Comparison of ENCODE assay signal across 26 cellular contexts in the genomic region with DNA sequence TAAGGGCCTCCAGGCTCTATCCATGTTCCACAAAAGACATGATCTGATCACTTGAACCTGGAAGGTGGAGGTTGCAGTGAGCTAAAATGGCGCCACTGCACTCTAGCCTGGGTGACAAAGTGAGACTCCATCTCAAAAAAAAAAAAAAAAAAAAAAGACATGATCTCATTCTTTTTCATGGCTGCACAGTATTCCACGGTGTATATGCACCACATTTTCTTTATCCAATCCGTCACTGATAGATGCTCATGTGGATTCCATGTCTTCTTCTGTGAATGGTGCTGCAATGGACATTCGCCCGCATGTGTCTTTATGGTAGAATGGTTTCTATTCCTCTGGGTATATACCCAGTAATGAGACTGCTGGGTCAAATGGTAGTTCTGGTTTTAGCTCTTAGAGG.
DNase-seq lines count a peak whose midpoint lies in the region; ATAC-seq, FAIRE-seq and TF ChIP-seq lines count a peak whose summit lies in the region.
"Had no signal": no experiment of that assay in that cellular context is flagged by ENCODE, and none has a peak within 500 bp of the region (broad histone marks: within the 10 kb centered on the region; RNA-seq: fewer than 3 reads in every experiment).

No MANE protein-coding gene starts in this region.

- no peak for TF ChIP-seq POLR2A in A549 (IDR thresholded peaks at IDR 0.05; ENCODE audit: low read length)

- no peak for TF ChIP-seq RAD21 in A549 (conservative IDR thresholded peaks at IDR 0.05 in 1 of 2, IDR thresholded peaks at IDR 0.05 in 1 of 2)

- CTCF ChIA-PET in A549 (lab: Yijun Ruan, JAX), result interaction anchor here (1.5 to 1.6 kb wide), 2 partner anchors 9 to 21 kb away, joined by 3 to 6 read pairs; no protein-coding TSS in a partner anchor

- POLR2A ChIA-PET in A549 (lab: Yijun Ruan, JAX), result interaction anchor here (0.6 kb wide), 1 partner anchor 128 kb away, joined by 5 read pairs; no protein-coding TSS in a partner anchor

- peaks cover 36% of the 10 kb centered on the region for H3K9me3 Mint-ChIP-seq in glutamatergic neuron (ENCODE audit: unreplicated experiment)
- H3K9me3 Mint-ChIP-seq: immature natural killer cell; neural progenitor cell; stimulated activated memory B cell treated with anti-CD40 and anti-IgM and Interleukin-4, amounts not matched to agents 10 μg/mL and 1 μg/mL and 100 μg/mL, for 72 hours had no signal

- H3K4me3 ChIP-seq in A549 (no peak overlapping the region), ACC112 (ENCODE audit: low read depth, low read length) (no peak overlapping the region), RWPE2 (ENCODE audit: severe bottlenecking) (no peak overlapping the region)
- H3K4me3 ChIP-seq: left ventricle myocardium inferior, neural progenitor cell, tibial artery had no signal

- no peak overlapping the region for H3K4me3 Mint-ChIP-seq in glutamatergic neuron (ENCODE audit: unreplicated experiment)
- H3K4me3 Mint-ChIP-seq: immature natural killer cell; neural progenitor cell; stimulated activated memory B cell treated with anti-CD40 and anti-IgM and Interleukin-4, amounts not matched to agents 10 μg/mL and 1 μg/mL and 100 μg/mL, for 72 hours had no signal

- H3K27ac Mint-ChIP-seq in glutamatergic neuron (ENCODE audit: unreplicated experiment), result peak overlapping the region; percentile 52
- H3K27ac Mint-ChIP-seq: immature natural killer cell; neural progenitor cell; stimulated activated memory B cell treated with anti-CD40 and anti-IgM and Interleukin-4, amounts not matched to agents 10 μg/mL and 1 μg/mL and 100 μg/mL, for 72 hours had no signal

- H2AFZ ChIP-seq in ACC112 (ENCODE audit: low read length, unreplicated experiment), result no peak overlapping the region
- H2AFZ ChIP-seq: neural progenitor cell had no signal

- DNase-seq in A549 (ENCODE audit: low read depth in 1 of 2, low spot score in 1 of 2), result no peak
- DNase-seq in RWPE2 (ENCODE audit: low spot score), result no peak
- no peak for DNase-seq in glutamatergic neuron
- no peak for DNase-seq in posterior vena cava (ENCODE audit: low spot score)
- no peak for DNase-seq in middle frontal gyrus (ENCODE audit: extremely low spot score, low spot score)
- DNase-seq: activated CD4-positive, alpha-beta T cell treated with anti-CD3 and anti-CD28 coated beads for 1 hour; activated gamma-delta T cell; AML-193; caudate nucleus; COR-L47; DND-41; foreskin fibroblast; immature natural killer cell; Kasumi-1; left ventricle myocardium inferior; NCI-H1694 treated with DMSO at 0.1 percent for 48 hours; Right ventricle myocardium superior; stimulated activated CD4-positive, alpha-beta T cell treated with anti-CD3 and anti-CD28 coated beads, Interleukin-2, amount 100 ng/mL, for 24 hours; SW 1271; tibial artery had no signal

- no peaks in the 10 kb centered on the region for H3K36me3 Mint-ChIP-seq in glutamatergic neuron (ENCODE audit: unreplicated experiment)
- H3K36me3 Mint-ChIP-seq: immature natural killer cell had no signal

- 90% methylated on average over 5 of the region's 5 CpGs for WGBS in A549 (ENCODE audit: missing lambda C conversion rate)

- peaks cover 27% of the 10 kb centered on the region for H3K27me3 Mint-ChIP-seq in glutamatergic neuron (ENCODE audit: unreplicated experiment)
- H3K27me3 Mint-ChIP-seq: stimulated activated memory B cell treated with anti-CD40 and anti-IgM and Interleukin-4, amounts not matched to agents 10 μg/mL and 1 μg/mL and 100 μg/mL, for 72 hours had no signal

- no peak overlapping the region for H3K4me2 ChIP-seq in A549
- H3K4me2 ChIP-seq: neural progenitor cell had no signal

- no peak for ATAC-seq in A549
- ATAC-seq in RWPE2 (ENCODE audit: low read depth), result no peak
- no peak for ATAC-seq in GM18861 (IDR thresholded peaks at IDR 0.05; ENCODE audit: unreplicated experiment)
- ATAC-seq: stimulated activated memory B cell treated with anti-CD40 and anti-IgM and Interleukin-4, amounts not matched to agents 10 μg/mL and 1 μg/mL and 100 μg/mL, for 72 hours had no signal

- no peak for TF ChIP-seq EP300 in A549 (IDR thresholded peaks at IDR 0.05)

- TF ChIP-seq CTCF in A549 (IDR thresholded peaks at IDR 0.05) (no peak), RWPE2 (IDR thresholded peaks at IDR 0.05; ENCODE audit: poor library complexity, severe bottlenecking) (no peak), glutamatergic neuron (IDR thresholded peaks at IDR 0.05; ENCODE audit: partially characterized antibody, unreplicated experiment) (no peak)

- peaks cover 72% of the 10 kb centered on the region for H3K4me1 Mint-ChIP-seq in glutamatergic neuron (ENCODE audit: low read depth, unreplicated experiment)

- H3K4me1 ChIP-seq in A549 (peaks cover 65% of the 10 kb centered on the region), ACC112 (ENCODE audit: control insufficient read depth, insufficient read depth, low read length, unreplicated experiment) (peaks cover 39% of the 10 kb centered on the region), RWPE2 (ENCODE audit: insufficient read depth, poor library complexity, severe bottlenecking) (peaks cover 66% of the 10 kb centered on the region)

- H3K27me3 ChIP-seq in ACC112 (ENCODE audit: insufficient read depth, low read length) (no peaks in the 10 kb centered on the region), RWPE2 (ENCODE audit: insufficient read depth, poor library complexity, severe bottlenecking) (no peaks in the 10 kb centered on the region)
- H3K27me3 ChIP-seq: neural progenitor cell, tibial artery had no signal

- FAIRE-seq in A549 (lab: Jason Lieb, UNC), result no peak
- FAIRE-seq: GM12892, TTC549 had no signal

- H3K36me3 ChIP-seq in ACC112 (ENCODE audit: insufficient read depth, low read length), result no peaks in the 10 kb centered on the region
- H3K36me3 ChIP-seq in RWPE2 (ENCODE audit: low read depth), result peaks cover 9% of the 10 kb centered on the region
- H3K36me3 ChIP-seq: left ventricle myocardium inferior, neural progenitor cell, tibial artery had no signal

- H3K9me3 ChIP-seq in A549 (no peaks in the 10 kb centered on the region), RWPE2 (ENCODE audit: severe bottlenecking) (no peaks in the 10 kb centered on the region)
- H3K9me3 ChIP-seq: left ventricle myocardium inferior, tibial artery had no signal

- peaks cover 96% of the 10 kb centered on the region for H3K79me2 ChIP-seq in ACC112 (ENCODE audit: control insufficient read depth, insufficient read depth, low read length, unreplicated experiment)

- H3K27ac ChIP-seq in A549, result no peak overlapping the region
- H3K27ac ChIP-seq in ACC112 (ENCODE audit: low read depth, low read length), result peak overlapping the region; percentile 90
- peak overlapping the region; percentile 94 for H3K27ac ChIP-seq in RWPE2 (ENCODE audit: poor library complexity, severe bottlenecking)
- H3K27ac ChIP-seq: left ventricle myocardium inferior, neural progenitor cell, tibial artery had no signal

- intact Hi-C loops in posterior vena cava (cut with DNase I), result loop anchor here in 1 of 2 donors (1.0 kb wide), 1 partner anchor 24 kb away; no protein-coding TSS in a partner anchor

TF ChIP-seq in A549, 52 proteins besides CTCF, POLR2A, EP300 and RAD21:
- TF ChIP-seq CBX8 (IDR thresholded peaks at IDR 0.05), result no peak
- TF ChIP-seq KDM1A (IDR thresholded peaks at IDR 0.05; ENCODE audit: low read depth), result 0 out of 2 replicates have a peak, but pooled peaks have one; percentile 26
- no peak for TF ChIP-seq HEYL (CRISPR knock-in tag; IDR thresholded peaks at IDR 0.05)
- no peak for TF ChIP-seq CHD2 (IDR thresholded peaks at IDR 0.05; ENCODE audit: low read length, partially characterized antibody)
- TF ChIP-seq E2F6 (IDR thresholded peaks at IDR 0.05; ENCODE audit: borderline replicate concordance, low read depth), result no peak
- TF ChIP-seq ESRRA (IDR thresholded peaks at IDR 0.05; ENCODE audit: borderline replicate concordance, low read length), result no peak
- TF ChIP-seq JUNB (IDR thresholded peaks at IDR 0.05), result no peak
- no peak for TF ChIP-seq RNF2 (IDR thresholded peaks at IDR 0.05; ENCODE audit: borderline replicate concordance, low read depth)

Comparison
In these comparisons a context has a peak if more than half of its experiments do, and no peak if none do; other contexts are left out.
1. H3K27ac ChIP-seq: peak in ACC112 (single experiment) and RWPE2 (single experiment); none in A549 (0 of 2).